16 cellular contexts compared by ENCODE assay signal in the genomic region with DNA sequence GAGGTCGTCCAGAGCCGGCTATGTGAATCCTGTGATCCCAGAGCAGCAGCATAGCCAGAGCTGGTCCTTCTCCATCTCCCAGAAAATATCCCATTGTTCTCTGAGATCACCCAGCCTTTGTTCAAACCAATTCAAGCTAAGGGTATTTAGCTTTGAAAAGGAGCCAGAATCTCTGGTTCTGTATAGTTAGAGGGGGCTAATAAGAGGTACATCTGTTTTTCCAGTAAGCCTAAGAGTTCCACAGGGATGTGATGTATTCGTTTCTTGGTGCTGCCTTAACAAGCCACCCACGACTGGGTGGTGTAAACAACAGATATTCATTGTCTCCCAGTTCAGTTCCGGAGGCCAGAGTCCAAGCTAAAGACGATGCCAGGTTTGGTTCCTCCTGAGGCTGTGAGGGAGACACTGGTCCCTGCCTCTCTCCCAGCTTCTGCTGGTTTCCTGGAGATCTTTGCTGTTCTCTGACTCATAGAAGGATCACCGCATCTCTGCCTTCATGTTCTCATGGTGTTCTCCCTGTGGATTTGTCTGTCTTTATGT.
DNase-seq lines count a peak whose midpoint lies in the region; ATAC-seq and TF ChIP-seq lines count a peak whose summit lies in the region.
"Had no signal": no experiment of that assay in that cellular context is flagged by ENCODE, and none has a peak within 500 bp of the region (broad histone marks: within the 10 kb centered on the region; RNA-seq: fewer than 3 reads in every experiment).

No MANE protein-coding gene starts in this region.

- H3K27me3 Mint-ChIP-seq in neural progenitor cell (ENCODE audit: insufficient read depth, low read depth) (peaks cover 2% of the 10 kb centered on the region), osteocyte (ENCODE audit: unreplicated experiment) (peaks cover 6% of the 10 kb centered on the region)

- no peak overlapping the region for H3K9ac ChIP-seq in neural progenitor cell

- H3K4me2 ChIP-seq in neural progenitor cell, result no peak overlapping the region
- H3K4me2 ChIP-seq: A549 had no signal

- no peak for TF ChIP-seq CTCF in dorsolateral prefrontal cortex (IDR thresholded peaks at IDR 0.05 in 54 of 56, conservative IDR thresholded peaks at IDR 0.05 in 2 of 56; ENCODE audit: low read depth in 1 of 56, partially characterized antibody in 56 of 56)
- no peak for TF ChIP-seq CTCF in neural progenitor cell (IDR thresholded peaks at IDR 0.05)
- TF ChIP-seq CTCF in stomach (IDR thresholded peaks at IDR 0.05), result no peak
- TF ChIP-seq CTCF in osteocyte (IDR thresholded peaks at IDR 0.05), result no peak

- H3K4me3 Mint-ChIP-seq in neural progenitor cell, result no peak overlapping the region
- no peak overlapping the region for H3K4me3 Mint-ChIP-seq in osteocyte (ENCODE audit: unreplicated experiment)
- H3K4me3 Mint-ChIP-seq: CD14-positive monocyte; CD8-positive, alpha-beta T cell; H9 had no signal

- TF ChIP-seq POLR2A in stomach (IDR thresholded peaks at IDR 0.05), result no peak

- peak overlapping the region in 16 of 59 donors; percentile 3 to 48 (median 12) for H3K4me3 ChIP-seq in dorsolateral prefrontal cortex
- no peak overlapping the region for H3K4me3 ChIP-seq in neural progenitor cell
- H3K4me3 ChIP-seq in stomach, result no peak overlapping the region
- H3K4me3 ChIP-seq: A549 had no signal

- WGBS in stomach, 5 donors, result 30 to 61% (median 51%) methylated on average over 7 of the region's 7 CpGs

- TF ChIP-seq EP300 in stomach (IDR thresholded peaks at IDR 0.05), result no peak

- intact Hi-C loops in dorsolateral prefrontal cortex (cut with DNase I), result no loop called here
- intact Hi-C loops in stomach (cut with DNase I; ENCODE audit: low total_unique reads), result no loop called here

- H3K27me3 ChIP-seq in dorsolateral prefrontal cortex, result no peaks in the 10 kb centered on the region
- H3K27me3 ChIP-seq in neural progenitor cell, result no peaks in the 10 kb centered on the region
- H3K27me3 ChIP-seq in stomach, result no peaks in the 10 kb centered on the region

- H3K27ac ChIP-seq in dorsolateral prefrontal cortex (peak overlapping the region in 31 of 59 donors; percentile 0 to 79 (median 43)), neural progenitor cell (no peak overlapping the region), stomach (no peak overlapping the region)
- H3K27ac ChIP-seq: A549 had no signal

- H3K4me1 ChIP-seq in neural progenitor cell (no peaks in the 10 kb centered on the region), stomach (no peaks in the 10 kb centered on the region)
- H3K4me1 ChIP-seq: A549 had no signal

- no peak for ATAC-seq in GM21717 (IDR thresholded peaks at IDR 0.05; ENCODE audit: unreplicated experiment)
- ATAC-seq: A549; CD8-positive, alpha-beta T cell had no signal

- H4K20me1 ChIP-seq in neural progenitor cell (ENCODE audit: low read depth), result no peaks in the 10 kb centered on the region

- H3K4me1 Mint-ChIP-seq in neural progenitor cell, result no peaks in the 10 kb centered on the region
- H3K4me1 Mint-ChIP-seq in osteocyte (ENCODE audit: unreplicated experiment), result no peaks in the 10 kb centered on the region
- H3K4me1 Mint-ChIP-seq: CD14-positive monocyte, H9 had no signal

- H3K36me3 Mint-ChIP-seq in neural progenitor cell (no peaks in the 10 kb centered on the region), osteocyte (ENCODE audit: unreplicated experiment) (no peaks in the 10 kb centered on the region)
- H3K36me3 Mint-ChIP-seq: CD14-positive monocyte; CD8-positive, alpha-beta T cell had no signal

- H3K27ac Mint-ChIP-seq in neural progenitor cell, result no peak overlapping the region
- no peak overlapping the region for H3K27ac Mint-ChIP-seq in osteocyte (ENCODE audit: unreplicated experiment)
- H3K27ac Mint-ChIP-seq: CD14-positive monocyte; CD8-positive, alpha-beta T cell; H9 had no signal

- H3K36me3 ChIP-seq in neural progenitor cell (no peaks in the 10 kb centered on the region), stomach (no peaks in the 10 kb centered on the region)

- H3K9me3 Mint-ChIP-seq in neural progenitor cell, result no peaks in the 10 kb centered on the region
- no peaks in the 10 kb centered on the region for H3K9me3 Mint-ChIP-seq in osteocyte (ENCODE audit: unreplicated experiment)

- DNase-seq in dorsolateral prefrontal cortex (peak in 1 of 10 donors; percentile 36), inferior parietal cortex (ENCODE audit: extremely low spot score) (peak; percentile 15), neural progenitor cell (ENCODE audit: low spot score) (peak; percentile 28), superior temporal gyrus (ENCODE audit: extremely low spot score) (peak; percentile 63), stomach (no peak), osteocyte (ENCODE audit: extremely low spot score, unreplicated experiment) (no peak)
- DNase-seq: CD8-positive, alpha-beta T cell; COR-L47; DMS153; DMS79 treated with DMSO at 0.1 percent for 48 hours; EL; GOT3; H9 had no signal

- no peaks in the 10 kb centered on the region for H3K79me2 ChIP-seq in neural progenitor cell (ENCODE audit: low read depth)

- no peaks in the 10 kb centered on the region for H3F3A ChIP-seq in neural progenitor cell (ENCODE audit: low read depth)

- H2AFZ ChIP-seq in neural progenitor cell (replicated peaks), result no peak overlapping the region

- H3K9me3 ChIP-seq in neural progenitor cell (ENCODE audit: low read depth) (no peaks in the 10 kb centered on the region), stomach (peaks cover 0 to 4% (median 0%) of the 10 kb centered on the region in 4 donors)
- H3K9me3 ChIP-seq: A549 had no signal

Comparison
In these comparisons a context has a peak if more than half of its experiments do, and no peak if none do; other contexts are left out.
1. DNase-seq: peak in inferior parietal cortex (single experiment), neural progenitor cell (single experiment) and superior temporal gyrus (single experiment); none in stomach (single experiment) and osteocyte (single experiment).
2. H3K27ac ChIP-seq: peak in dorsolateral prefrontal cortex (31 of 59); none in neural progenitor cell (single experiment) and stomach (0 of 5).